In genomic region chr4:7915875-7916242, GRCh38 we compare ENCODE assay signal across 18 cellular contexts.
"Had no signal": no experiment of that assay in that cellular context is flagged by ENCODE, and none has a peak within 500 bp of the region (broad histone marks: within the 10 kb centered on the region; RNA-seq: fewer than 3 reads in every experiment).

No MANE protein-coding gene starts in this region.

- H3K36me3 Mint-ChIP-seq: natural killer cell treated with Interleukin-12 subunit alpha and Interleukin-12 subunit beta and Interleukin-15 and Interleukin-18, amount 100 ng/mL, for 72 hours; stimulated activated memory B cell treated with anti-CD40 and anti-IgM and Interleukin-4, amounts not matched to agents 10 μg/mL and 1 μg/mL and 100 μg/mL, for 72 hours had no signal

- H3K27ac Mint-ChIP-seq: activated naive CD8-positive, alpha-beta T cell treated with anti-CD3 and anti-CD28 coated beads, Interleukin-2, amount 10 ng/mL, durations not matched to agents 7 days and 5 days; natural killer cell treated with Interleukin-12 subunit alpha and Interleukin-12 subunit beta and Interleukin-15 and Interleukin-18, amount 100 ng/mL, for 72 hours; stimulated activated memory B cell treated with anti-CD40 and anti-IgM and Interleukin-4, amounts not matched to agents 10 μg/mL and 1 μg/mL and 100 μg/mL, for 72 hours had no signal

- H3K27ac ChIP-seq: body of pancreas, dorsolateral prefrontal cortex, neutrophil, parathyroid adenoma, tibial artery had no signal

- ATAC-seq: body of pancreas; left lobe of liver; natural killer cell treated with Interleukin-12 subunit alpha and Interleukin-12 subunit beta and Interleukin-15 and Interleukin-18, amount 100 ng/mL, for 72 hours; stimulated activated memory B cell treated with anti-CD40 and anti-IgM and Interleukin-4, amounts not matched to agents 10 μg/mL and 1 μg/mL and 100 μg/mL, for 72 hours had no signal

- H3K9me3 Mint-ChIP-seq: activated naive CD8-positive, alpha-beta T cell treated with anti-CD3 and anti-CD28 coated beads, Interleukin-2, amount 10 ng/mL, durations not matched to agents 7 days and 5 days; natural killer cell treated with Interleukin-12 subunit alpha and Interleukin-12 subunit beta and Interleukin-15 and Interleukin-18, amount 100 ng/mL, for 72 hours; stimulated activated memory B cell treated with anti-CD40 and anti-IgM and Interleukin-4, amounts not matched to agents 10 μg/mL and 1 μg/mL and 100 μg/mL, for 72 hours had no signal

- H2AFZ ChIP-seq: parathyroid adenoma had no signal

- H3K36me3 ChIP-seq: neutrophil, sigmoid colon, tibial artery had no signal

- H3K4me3 ChIP-seq: body of pancreas, dorsolateral prefrontal cortex, lung, sigmoid colon, tibial artery had no signal

- H3K27me3 ChIP-seq: body of pancreas, dorsolateral prefrontal cortex, sigmoid colon, tibial artery had no signal

- H3K4me1 Mint-ChIP-seq: stimulated activated memory B cell treated with anti-CD40 and anti-IgM and Interleukin-4, amounts not matched to agents 10 μg/mL and 1 μg/mL and 100 μg/mL, for 72 hours had no signal

- FAIRE-seq: keratinocyte, urothelium cell line had no signal

- H3K9ac ChIP-seq: parathyroid adenoma had no signal

- H3K4me1 ChIP-seq: body of pancreas had no signal

- DNase-seq: activated gamma-delta T cell treated with Interleukin-2 at 50 U/mL for 16 hours; activated naive CD8-positive, alpha-beta T cell treated with anti-CD3 and anti-CD28 coated beads, Interleukin-2, amount 10 ng/mL, durations not matched to agents 7 days and 5 days; body of pancreas; dorsolateral prefrontal cortex; hippocampal formation; sigmoid colon; stimulated activated CD4-positive, alpha-beta T cell treated with anti-CD3 and anti-CD28 coated beads, Interleukin-4, amount 100 ng/mL, for 24 hours; T-helper 1 cell; T1000; tibial artery had no signal

- H3K9me3 ChIP-seq: body of pancreas, neutrophil, sigmoid colon, tibial artery had no signal

- H3K4me3 Mint-ChIP-seq: natural killer cell treated with Interleukin-12 subunit alpha and Interleukin-12 subunit beta and Interleukin-15 and Interleukin-18, amount 100 ng/mL, for 72 hours; stimulated activated memory B cell treated with anti-CD40 and anti-IgM and Interleukin-4, amounts not matched to agents 10 μg/mL and 1 μg/mL and 100 μg/mL, for 72 hours had no signal
